ENCODE assay signal across 29 cellular contexts in the genomic region with DNA sequence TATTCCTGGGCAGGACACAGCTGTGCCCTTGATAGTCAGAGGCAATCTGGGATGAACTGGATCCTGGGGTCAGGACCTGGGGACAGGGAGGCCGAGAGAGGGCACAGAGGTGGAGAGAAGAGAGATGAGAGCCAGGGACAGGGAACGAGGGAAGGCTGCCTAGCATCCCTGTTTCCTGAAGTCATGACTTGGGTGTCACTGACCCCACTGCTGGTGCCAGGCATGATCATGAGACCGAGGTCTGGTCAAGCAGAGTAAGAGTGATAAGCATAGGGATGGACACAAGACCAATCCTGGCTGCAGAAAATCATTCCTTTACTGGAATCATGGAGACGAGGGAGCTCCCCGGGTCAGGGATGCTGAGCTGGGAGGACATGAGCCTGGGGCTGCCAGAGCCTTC. TPM values are rescaled to one million over a fixed set of nuclear protein-coding genes. Genes with fewer than 3 reads are reported as not detected.
"Had no signal": no experiment of that assay in that cellular context is flagged by ENCODE, and none has a peak within 500 bp of the region (broad histone marks: within the 10 kb centered on the region; RNA-seq: fewer than 3 reads in every experiment).

No MANE protein-coding gene starts in this region.

- H3K9me3 ChIP-seq: gastroesophageal sphincter, heart left ventricle, left ventricle myocardium inferior, lower lobe of right lung, neutrophil, pancreas, right atrium auricular region, sigmoid colon, testis, tibial artery had no signal

- H3K27ac Mint-ChIP-seq: natural killer cell; progenitor cell of endocrine pancreas; stimulated activated memory B cell treated with anti-CD40 and anti-IgM and Interleukin-4, amounts not matched to agents 10 μg/mL and 1 μg/mL and 100 μg/mL, for 72 hours; type B pancreatic cell had no signal

- H2AFZ ChIP-seq: hepatocyte had no signal

- H3K4me3 ChIP-seq: coronary artery, esophagus muscularis mucosa, gastroesophageal sphincter, heart left ventricle, hepatocyte, left ventricle myocardium inferior, lower lobe of right lung, pancreas, right atrium auricular region, sigmoid colon, testis, tibial artery had no signal

- H3K4me1 ChIP-seq: esophagus muscularis mucosa, foreskin keratinocyte, gastroesophageal sphincter, heart left ventricle, left ventricle myocardium inferior, lower lobe of right lung, pancreas, right atrium auricular region, sigmoid colon, testis, tibial artery had no signal

- H3K79me2 ChIP-seq: hepatocyte had no signal

- H3K27me3 ChIP-seq: hepatocyte, neutrophil, pancreas, right atrium auricular region, testis had no signal

- H3K9me3 Mint-ChIP-seq: natural killer cell; stimulated activated memory B cell treated with anti-CD40 and anti-IgM and Interleukin-4, amounts not matched to agents 10 μg/mL and 1 μg/mL and 100 μg/mL, for 72 hours; type B pancreatic cell had no signal

- H3K4me2 ChIP-seq: hepatocyte had no signal

- H3K4me3 Mint-ChIP-seq: natural killer cell; stimulated activated memory B cell treated with anti-CD40 and anti-IgM and Interleukin-4, amounts not matched to agents 10 μg/mL and 1 μg/mL and 100 μg/mL, for 72 hours; type B pancreatic cell had no signal

- H3K36me3 Mint-ChIP-seq: natural killer cell; stimulated activated memory B cell treated with anti-CD40 and anti-IgM and Interleukin-4, amounts not matched to agents 10 μg/mL and 1 μg/mL and 100 μg/mL, for 72 hours; type B pancreatic cell had no signal

- H3K27ac ChIP-seq: coronary artery, esophagus muscularis mucosa, foreskin keratinocyte, gastroesophageal sphincter, heart left ventricle, hepatocyte, left ventricle myocardium inferior, lower lobe of right lung, neutrophil, pancreas, right atrium auricular region, sigmoid colon, testis, tibial artery had no signal

- FAIRE-seq: endothelial cell of umbilical vein, kidney, pancreas had no signal

- H3K36me3 ChIP-seq: esophagus muscularis mucosa, gastroesophageal sphincter, heart left ventricle, left ventricle myocardium inferior, lower lobe of right lung, neutrophil, pancreas, right atrium auricular region, sigmoid colon, tibial artery had no signal

- DNase-seq: dermis blood vessel endothelial cell; effector memory CD4-positive, alpha-beta T cell; foreskin keratinocyte; heart left ventricle; kidney; left ventricle myocardium inferior; lower lobe of right lung; natural killer cell; pancreas; sigmoid colon; stimulated activated CD4-positive, alpha-beta T cell treated with anti-CD3 and anti-CD28 coated beads, Interleukin-4, amount 100 ng/mL, for 4 hours; stimulated activated naive CD8-positive, alpha-beta T cell treated with anti-CD3 and anti-CD28 coated beads, Interleukin-15, Interleukin-2, amounts not matched to agents 100 U/mL and 50 U/mL, for 24 hours; substantia nigra; testis; tibial artery had no signal

- ATAC-seq: foreskin keratinocyte; gastroesophageal sphincter; heart left ventricle; lower lobe of right lung; natural killer cell; pancreas; stimulated activated memory B cell treated with anti-CD40 and anti-IgM and Interleukin-4, amounts not matched to agents 10 μg/mL and 1 μg/mL and 100 μg/mL, for 72 hours; stimulated activated naive CD8-positive, alpha-beta T cell treated with anti-CD3 and anti-CD28 coated beads, Interleukin-15, Interleukin-2, amounts not matched to agents 100 U/mL and 50 U/mL, for 24 hours had no signal

RNA-seq across cellular contexts. Expression of a gene that starts 46.5 kb away (rescaled TPM):
- total RNA-seq: dermis blood vessel endothelial cell, endothelial cell of umbilical vein, epithelial cell of proximal tubule, foreskin keratinocyte, hepatocyte, mononuclear cell, natural killer cell, progenitor cell of endocrine pancreas had no signal
- polyA plus RNA-seq: endothelial cell of umbilical vein, fibroblast of lung, foreskin keratinocyte, hepatocyte, neural cell had no signal
